Comparison of ENCODE assay signal across 3 cellular contexts in the genomic region with DNA sequence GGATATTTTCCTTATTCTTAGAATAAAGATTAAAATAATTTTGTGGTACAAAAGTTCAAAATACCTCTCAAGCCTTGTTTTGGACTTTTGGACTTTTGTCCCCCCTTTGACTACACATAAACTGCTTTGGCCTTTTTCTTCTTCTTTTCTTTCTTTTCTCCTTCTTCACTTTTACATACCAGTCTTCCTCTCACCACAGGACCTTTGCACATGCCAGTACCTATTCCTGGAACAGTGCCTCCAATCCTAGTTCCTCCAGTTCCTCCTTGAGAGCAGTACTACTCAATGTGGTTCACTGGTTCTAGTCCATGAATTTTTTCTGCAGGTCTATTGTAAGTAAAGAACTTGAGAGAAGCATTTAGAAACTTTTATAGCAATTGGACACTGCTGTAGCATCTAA.
TF ChIP-seq lines count a peak whose summit lies in the region.

No MANE protein-coding gene starts in this region.

TF ChIP-seq in HEK293, 187 proteins besides CTCF, POLR2A, EP300 and RAD21:
- TF ChIP-seq MZF1 (tag by site-specific recombination; IDR thresholded peaks at IDR 0.05; ENCODE audit: borderline replicate concordance) (no peak), ZNF623 (tag by site-specific recombination; IDR thresholded peaks at IDR 0.05) (peak; percentile 84)

TF ChIP-seq in WTC11, 78 proteins besides CTCF, POLR2A, EP300 and RAD21:
- TF ChIP-seq ZNF219 (CRISPR knock-in tag; IDR thresholded peaks at IDR 0.05; ENCODE audit: borderline replicate concordance) (no peak), GTF2I (CRISPR knock-in tag; conservative IDR thresholded peaks at IDR 0.05) (peak; percentile 67; the same call in 1 of the 2 replicates)

TF ChIP-seq in H1, 55 proteins besides CTCF, POLR2A, EP300 and RAD21:
- TF ChIP-seq SP1 (IDR thresholded peaks at IDR 0.05; ENCODE audit: low read depth, low read length) (no peak), KDM1A (IDR thresholded peaks at IDR 0.05; ENCODE audit: borderline replicate concordance, low read length) (peak; percentile 63; the same call in 1 of the 2 replicates)
